28 cellular contexts compared by ENCODE assay signal in the genomic region with DNA sequence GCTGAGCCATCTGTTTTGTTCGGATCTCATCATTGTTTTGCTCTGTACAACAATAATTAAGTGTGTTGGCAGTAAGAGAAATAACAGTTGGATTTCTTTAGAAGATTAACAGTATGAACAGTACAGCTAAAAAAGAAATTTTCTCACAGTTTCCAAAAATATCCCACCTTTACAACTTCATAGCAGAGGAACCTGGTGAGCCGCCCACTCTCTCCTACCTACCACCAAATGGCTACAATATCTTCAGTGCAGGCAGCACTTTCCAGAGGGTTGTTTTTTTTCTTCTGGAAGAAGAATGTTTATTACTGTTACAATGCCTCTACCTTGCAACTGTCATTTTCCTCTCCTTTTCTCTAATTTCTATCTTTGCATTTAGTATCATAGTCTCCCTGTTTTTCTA.
"Had no signal": no experiment of that assay in that cellular context is flagged by ENCODE, and none has a peak within 500 bp of the region (broad histone marks: within the 10 kb centered on the region; RNA-seq: fewer than 3 reads in every experiment).

No MANE protein-coding gene starts in this region.

- H3K27me3 Mint-ChIP-seq: naive thymus-derived CD4-positive, alpha-beta T cell; stimulated activated memory B cell treated with anti-CD40 and anti-IgM and Interleukin-4, amounts not matched to agents 10 μg/mL and 1 μg/mL and 100 μg/mL, for 72 hours; stimulated activated naive CD8-positive, alpha-beta T cell treated with anti-CD3 and anti-CD28 coated beads, Interleukin-15, amount 100 ng/mL, for 72 hours had no signal

- H3K27ac Mint-ChIP-seq: naive thymus-derived CD4-positive, alpha-beta T cell; natural killer cell; nephron; stimulated activated memory B cell treated with anti-CD40 and anti-IgM and Interleukin-4, amounts not matched to agents 10 μg/mL and 1 μg/mL and 100 μg/mL, for 72 hours; stimulated activated naive CD8-positive, alpha-beta T cell treated with anti-CD3 and anti-CD28 coated beads, Interleukin-15, amount 100 ng/mL, for 72 hours had no signal

- ATAC-seq: naive thymus-derived CD4-positive, alpha-beta T cell; natural killer cell; pancreas; right cardiac atrium; right lobe of liver; stimulated activated memory B cell treated with anti-CD40 and anti-IgM and Interleukin-4, amounts not matched to agents 10 μg/mL and 1 μg/mL and 100 μg/mL, for 72 hours; stimulated activated naive CD8-positive, alpha-beta T cell treated with anti-CD3 and anti-CD28 coated beads, Interleukin-15, amount 100 ng/mL, for 72 hours; stimulated activated naive CD8-positive, alpha-beta T cell treated with anti-CD3 and anti-CD28 coated beads, Interleukin-15, Interleukin-2, amounts not matched to agents 100 U/mL and 50 U/mL, for 24 hours had no signal

- DNase-seq: naive thymus-derived CD4-positive, alpha-beta T cell; natural killer cell; nucleus accumbens; pancreas; right cardiac atrium; right lobe of liver; spleen; stimulated activated CD4-positive, alpha-beta T cell treated with anti-CD3 and anti-CD28 coated beads, Interleukin-12 subunit alpha, Interleukin-12 subunit beta, amount 100 ng/mL, for 4 hours; stimulated activated CD4-positive, alpha-beta T cell treated with anti-CD3 and anti-CD28 coated beads, Interleukin-1b, Interleukin-23, amount 100 ng/mL, for 48 hours; stimulated activated CD4-positive, alpha-beta T cell treated with anti-CD3 and anti-CD28 coated beads, Interleukin-4, amount 100 ng/mL, for 1 hour; stimulated activated CD4-positive, alpha-beta T cell treated with anti-CD3 and anti-CD28 coated beads, Interleukin-4, amount 100 ng/mL, for 4 hours; stimulated activated CD8-positive, alpha-beta memory T cell treated with anti-CD3 and anti-CD28 coated beads, Interleukin-4, amount 100 ng/mL, for 48 hours; stimulated activated naive CD4-positive, alpha-beta T cell; stimulated activated naive CD8-positive, alpha-beta T cell treated with anti-CD3 and anti-CD28 coated beads, Interleukin-15, amount 100 ng/mL, for 72 hours; stimulated activated naive CD8-positive, alpha-beta T cell treated with anti-CD3 and anti-CD28 coated beads, Interleukin-15, Interleukin-2, amounts not matched to agents 100 U/mL and 50 U/mL, for 24 hours; substantia nigra; testis; trophoblast cell; upper lobe of left lung had no signal

- H3K4me3 Mint-ChIP-seq: naive thymus-derived CD4-positive, alpha-beta T cell; natural killer cell; nephron; stimulated activated memory B cell treated with anti-CD40 and anti-IgM and Interleukin-4, amounts not matched to agents 10 μg/mL and 1 μg/mL and 100 μg/mL, for 72 hours; stimulated activated naive CD8-positive, alpha-beta T cell treated with anti-CD3 and anti-CD28 coated beads, Interleukin-15, amount 100 ng/mL, for 72 hours had no signal

- H3K36me3 ChIP-seq: neutrophil, pancreas, prostate gland, right lobe of liver, spleen, suprapubic skin, tibial nerve, upper lobe of left lung, vagina had no signal

- H3K4me1 Mint-ChIP-seq: naive thymus-derived CD4-positive, alpha-beta T cell; natural killer cell; nephron; stimulated activated memory B cell treated with anti-CD40 and anti-IgM and Interleukin-4, amounts not matched to agents 10 μg/mL and 1 μg/mL and 100 μg/mL, for 72 hours; stimulated activated naive CD8-positive, alpha-beta T cell treated with anti-CD3 and anti-CD28 coated beads, Interleukin-15, amount 100 ng/mL, for 72 hours had no signal

- H3K27ac ChIP-seq: neutrophil, pancreas, prostate gland, right lobe of liver, skin epidermis, spleen, suprapubic skin, testis, tibial nerve, upper lobe of left lung, vagina had no signal

- H3K9me3 ChIP-seq: neutrophil, pancreas, prostate gland, right lobe of liver, suprapubic skin, testis, tibial nerve, upper lobe of left lung, vagina had no signal

- H3K36me3 Mint-ChIP-seq: naive thymus-derived CD4-positive, alpha-beta T cell; natural killer cell; stimulated activated memory B cell treated with anti-CD40 and anti-IgM and Interleukin-4, amounts not matched to agents 10 μg/mL and 1 μg/mL and 100 μg/mL, for 72 hours had no signal

- H3K4me1 ChIP-seq: pancreas, prostate gland, right lobe of liver, spleen, suprapubic skin, testis, tibial nerve, upper lobe of left lung, vagina had no signal

- H3K9me3 Mint-ChIP-seq: nephron; stimulated activated memory B cell treated with anti-CD40 and anti-IgM and Interleukin-4, amounts not matched to agents 10 μg/mL and 1 μg/mL and 100 μg/mL, for 72 hours had no signal

- H3K27me3 ChIP-seq: neutrophil, pancreas, right lobe of liver, spleen, suprapubic skin, testis, tibial nerve, upper lobe of left lung, vagina had no signal

- H3K4me3 ChIP-seq: pancreas, prostate gland, right lobe of liver, skin epidermis, smooth muscle cell, spleen, suprapubic skin, testis, tibial nerve, upper lobe of left lung, vagina had no signal
